Comparison of ENCODE assay signal across 8 cellular contexts in genomic region chr16:30395155-30395991, GRCh38. TPM values are rescaled to one million over a fixed set of nuclear protein-coding genes. Genes with fewer than 3 reads are reported as not detected.
DNase-seq lines count a peak whose midpoint lies in the region; ATAC-seq, FAIRE-seq and TF ChIP-seq lines count a peak whose summit lies in the region.

TSS of gene ZNF48 (plus strand) at chr16:30395420. CDS start at chr16:30395795, 375 bp downstream.

- peak within 1 kb of the TSS; percentile 99 for H3K27ac Mint-ChIP-seq in chondrocyte (ENCODE audit: unreplicated experiment)

- DNase-seq in A673 (ENCODE audit: low spot score) = peak; percentile 93
- peak; percentile 83 for DNase-seq in NCI-H2171 treated with DMSO at 0.1 percent for 48 hours (lab: John Stamatoyannopoulos, UW)
- peak; percentile 96 for DNase-seq in chondrocyte (ENCODE audit: low spot score)
- DNase-seq in islet precursor cell = peak; percentile 91
- peak; percentile 71 for DNase-seq in small intestine

- intact Hi-C loops in A673 (cut with micrococcal nuclease; ENCODE audit: unreplicated experiment) = no loop called here

- H3K9me3 Mint-ChIP-seq in chondrocyte (ENCODE audit: low read depth) = no peaks in the 10 kb centered on the region

- TF ChIP-seq CTCF in A673 (conservative IDR thresholded peaks at IDR 0.05; ENCODE audit: low read depth, low read length) (no peak), VCaP (conservative IDR thresholded peaks at IDR 0.05) (peak; percentile 70), chondrocyte (IDR thresholded peaks at IDR 0.05) (peak; percentile 58)

- peak within 1 kb of the TSS; percentile 96 for H3K27ac ChIP-seq in A673 (ENCODE audit: low read depth, low read length, poor library complexity, severe bottlenecking)
- H3K27ac ChIP-seq in VCaP = peak within 1 kb of the TSS; percentile 77
- H3K27ac ChIP-seq in small intestine (ENCODE audit: low read depth in 1 of 2, low read length in 1 of 2) = peak within 1 kb of the TSS; percentile 48 to 81

- H3K36me3 ChIP-seq in A673 (ENCODE audit: insufficient read depth, low read length, poor library complexity, severe bottlenecking) = peaks cover 10% of the 10 kb centered on the region
- H3K36me3 ChIP-seq in small intestine (ENCODE audit: control insufficient read depth in 2 of 2, insufficient read depth in 2 of 2, low read length in 2 of 2) = no peaks in the 10 kb centered on the region

- H3K9me3 ChIP-seq in A673 (ENCODE audit: low read depth, low read length, poor library complexity, severe bottlenecking) (no peaks in the 10 kb centered on the region), small intestine (ENCODE audit: control insufficient read depth, low read depth) (no peaks in the 10 kb centered on the region)

- H3K4me3 ChIP-seq in A673 (ENCODE audit: low read depth, low read length, poor library complexity, severe bottlenecking) (peak within 1 kb of the TSS; percentile 94), small intestine (ENCODE audit: low read depth in 1 of 2, low read length in 2 of 2) (peak within 1 kb of the TSS; percentile 73 to 81)

- H3K36me3 Mint-ChIP-seq in chondrocyte (ENCODE audit: low read depth) = peaks cover 2% of the 10 kb centered on the region

- peak; percentile 69 for ATAC-seq in GM18502 (IDR thresholded peaks at IDR 0.05; ENCODE audit: poor library complexity, unreplicated experiment)
- ATAC-seq in HG03064 (IDR thresholded peaks at IDR 0.05; ENCODE audit: low read depth, unreplicated experiment) = peak; percentile 49

- no peak for FAIRE-seq in small intestine (lab: Jason Lieb, UNC)

- peaks cover 32% of the 10 kb centered on the region for H3K4me1 Mint-ChIP-seq in chondrocyte (ENCODE audit: low read depth)

- H3K4me3 Mint-ChIP-seq in chondrocyte (ENCODE audit: unreplicated experiment) = peak within 1 kb of the TSS; percentile 97

- CTCF ChIA-PET in A673 (lab: Charles Lee) = interaction anchor here (0.7 to 2.3 kb wide), 2 partner anchors 14 to 303 kb away, joined by 6 to 9 read pairs; no protein-coding TSS in a partner anchor

- H3K4me1 ChIP-seq in A673 (ENCODE audit: insufficient read depth, low read length, poor library complexity, severe bottlenecking) (peaks cover 20% of the 10 kb centered on the region), small intestine (ENCODE audit: control insufficient read depth in 2 of 2, insufficient read depth in 1 of 2, low read depth in 1 of 2, low read length in 1 of 2) (peaks cover 0 to 2% of the 10 kb centered on the region in 2 donors)

- H3K27me3 ChIP-seq in A673 (replicated peaks; ENCODE audit: insufficient read depth, low read depth, low read length, poor library complexity) = no peaks in the 10 kb centered on the region
- no peaks in the 10 kb centered on the region for H3K27me3 ChIP-seq in small intestine (ENCODE audit: control insufficient read depth in 2 of 2, insufficient read depth in 2 of 2, low read length in 2 of 2)

- 0% methylated on average over 43 to 103 of the region's 103 CpGs for whole genome bisulfite sequencing in small intestine, 3 donors

- no peaks in the 10 kb centered on the region for H3K27me3 Mint-ChIP-seq in chondrocyte (ENCODE audit: low read depth)

- no TSS peak for BruUV-seq in A673 (replicated peaks; lab: Mats Ljungman, UMichigan)

- POLR2A ChIA-PET in A673 (lab: Charles Lee; ENCODE audit: low non-redundant PET) = interaction anchor here (0.6 kb wide), 1 partner anchor 231 kb away, joined by 3 read pairs; no protein-coding TSS in a partner anchor

RNA-seq across cellular contexts. Expression of gene ZNF48, which starts in this region (rescaled TPM):
- total RNA-seq in A673 (2021) (21.6 and 22.0 TPM in 2 replicates), chondrocyte (10.6 to 11.8 TPM (median 10.8 TPM) in 3 replicates)
- polyA plus RNA-seq in small intestine = 1 to 10 TPM; 1.6 to 7.0 (median 1.8) TPM

Comparison
In these comparisons a context has a peak if more than half of its experiments do, and no peak if none do; other contexts are left out.
1. Peak in every context shown above with its lines: DNase-seq, ATAC-seq, H3K4me3 ChIP-seq and H3K27ac ChIP-seq.